In the genomic region with DNA sequence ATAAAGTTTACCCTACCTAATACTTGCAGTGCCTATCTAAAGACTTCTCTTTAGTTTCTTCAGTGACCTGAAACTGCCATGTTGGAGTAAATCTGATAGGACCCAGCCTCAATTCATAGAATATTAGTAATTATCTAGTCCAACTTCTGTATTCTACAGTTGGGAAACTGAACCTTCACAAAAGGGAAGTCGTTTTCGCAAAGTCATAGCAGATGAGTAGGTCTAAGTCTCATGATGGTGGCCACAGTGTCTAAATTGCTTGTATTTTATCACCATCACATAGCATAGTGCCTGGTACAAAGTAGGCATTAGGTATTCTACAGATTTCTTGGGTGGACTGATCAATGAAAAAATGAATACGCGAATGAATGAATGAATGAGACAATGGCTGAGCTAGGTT, we compare ENCODE assay signal across 28 cellular contexts. TPM values are rescaled to one million over a fixed set of nuclear protein-coding genes. Genes with fewer than 3 reads are reported as not detected.
"Had no signal": no experiment of that assay in that cellular context is flagged by ENCODE, and none has a peak within 500 bp of the region (broad histone marks: within the 10 kb centered on the region; RNA-seq: fewer than 3 reads in every experiment).

No MANE protein-coding gene starts in this region.

- H3K36me3 ChIP-seq: breast epithelium, heart left ventricle, neutrophil, right lobe of liver, thoracic aorta, vagina had no signal

- DNase-seq: activated B cell treated with CpG ODN at 0.5 μM for 24 hours; activated CD4-positive, alpha-beta T cell treated with anti-CD3 and anti-CD28 coated beads, Interleukin-2, amount 50 U/mL, for 1 hour; activated CD8-positive, alpha-beta memory T cell treated with anti-CD3 and anti-CD28 coated beads, Interleukin-2, amount 10 ng/mL, durations not matched to agents 7 days and 5 days; activated CD8-positive, alpha-beta T cell treated with anti-CD3 and anti-CD28 coated beads for 36 hours; activated naive CD4-positive, alpha-beta T cell; activated T-cell treated with anti-CD3 and anti-CD28 coated beads, Interleukin-2, amount 50 U/mL, for 48 hours; central memory CD4-positive, alpha-beta T cell; heart left ventricle; hypothalamus; immature natural killer cell; kidney; left colon; nephron progenitor cell; right lobe of liver; stimulated activated CD4-positive, alpha-beta T cell treated with anti-CD3 and anti-CD28 coated beads, Interleukin-12 subunit alpha, Interleukin-12 subunit beta, amount 100 ng/mL, for 4 hours; stimulated activated CD4-positive, alpha-beta T cell treated with anti-CD3 and anti-CD28 coated beads, Interleukin-4, amount 100 ng/mL, for 1 hour had no signal

- H3K4me1 ChIP-seq: breast epithelium, heart left ventricle, right lobe of liver, vagina had no signal

- ATAC-seq: activated CD8-positive, alpha-beta memory T cell treated with anti-CD3 and anti-CD28 coated beads, Interleukin-2, amount 10 ng/mL, durations not matched to agents 7 days and 5 days; activated CD8-positive, alpha-beta T cell treated with anti-CD3 and anti-CD28 coated beads for 36 hours; activated naive CD4-positive, alpha-beta T cell treated with anti-CD3 and anti-CD28 coated beads, Interleukin-2, amount 50 U/mL, for 72 hours; heart left ventricle; left colon had no signal

- H3K27ac ChIP-seq: breast epithelium, heart left ventricle, neutrophil, right lobe of liver, skin epidermis, thoracic aorta, vagina had no signal

- H3K27me3 ChIP-seq: breast epithelium, heart left ventricle, right lobe of liver, vagina had no signal

- H3K4me3 ChIP-seq: breast epithelium, heart left ventricle, right lobe of liver, skin epidermis, thoracic aorta, vagina had no signal

- H3K9me3 ChIP-seq: breast epithelium, heart left ventricle, neutrophil, right lobe of liver, thoracic aorta, vagina had no signal

RNA-seq across cellular contexts. Expression of gene GMNC, which starts 8.4 kb away (rescaled TPM):
- total RNA-seq: activated B cell treated with CpG ODN at 0.5 μM for 24 hours; activated CD8-positive, alpha-beta memory T cell treated with anti-CD3 and anti-CD28 coated beads, Interleukin-2, amount 10 ng/mL, durations not matched to agents 7 days and 5 days; activated CD8-positive, alpha-beta T cell treated with anti-CD3 and anti-CD28 coated beads for 36 hours; activated naive CD4-positive, alpha-beta T cell treated with anti-CD3 and anti-CD28 coated beads, Interleukin-2, amount 50 U/mL, for 72 hours; activated T-helper 2 cell treated with anti-CD3 and anti-CD28 coated beads, Interferon-gamma antibody, Interleukin-2, Interleukin-4, amounts not matched to agents 10 μg/mL and 5 μg/mL and 100 μg/mL, durations not matched to agents 14 hours and 24 hours and 36 hours; endothelial cell of umbilical vein; left colon; posterior vena cava; subcutaneous adipose tissue; thoracic aorta had no signal
- polyA plus RNA-seq: endothelial cell of umbilical vein, esophagus, immature natural killer cell, mammary epithelial cell had no signal
